In genomic region chr10:118470470-118470869, GRCh38 we compare ENCODE assay signal across 1 cellular context.
TF ChIP-seq lines count a peak whose summit lies in the region.

No MANE protein-coding gene starts in this region.

TF ChIP-seq in GM23338, 12 proteins besides CTCF, POLR2A, EP300 and RAD21 (continued from another document):
- no peak for TF ChIP-seq EZH2 (IDR thresholded peaks at IDR 0.05; ENCODE audit: low read depth, unreplicated experiment)
- TF ChIP-seq NANOG (IDR thresholded peaks at IDR 0.05; ENCODE audit: borderline replicate concordance) = no peak
- no peak for TF ChIP-seq EZH2phosphoT487 (IDR thresholded peaks at IDR 0.05; ENCODE audit: unreplicated experiment)
- TF ChIP-seq ZNF114 (CRISPR knock-in tag; IDR thresholded peaks at IDR 0.05) = no peak
- no peak for TF ChIP-seq STAT1 (IDR thresholded peaks at IDR 0.05; ENCODE audit: unreplicated experiment)
- TF ChIP-seq, protein P1, sequence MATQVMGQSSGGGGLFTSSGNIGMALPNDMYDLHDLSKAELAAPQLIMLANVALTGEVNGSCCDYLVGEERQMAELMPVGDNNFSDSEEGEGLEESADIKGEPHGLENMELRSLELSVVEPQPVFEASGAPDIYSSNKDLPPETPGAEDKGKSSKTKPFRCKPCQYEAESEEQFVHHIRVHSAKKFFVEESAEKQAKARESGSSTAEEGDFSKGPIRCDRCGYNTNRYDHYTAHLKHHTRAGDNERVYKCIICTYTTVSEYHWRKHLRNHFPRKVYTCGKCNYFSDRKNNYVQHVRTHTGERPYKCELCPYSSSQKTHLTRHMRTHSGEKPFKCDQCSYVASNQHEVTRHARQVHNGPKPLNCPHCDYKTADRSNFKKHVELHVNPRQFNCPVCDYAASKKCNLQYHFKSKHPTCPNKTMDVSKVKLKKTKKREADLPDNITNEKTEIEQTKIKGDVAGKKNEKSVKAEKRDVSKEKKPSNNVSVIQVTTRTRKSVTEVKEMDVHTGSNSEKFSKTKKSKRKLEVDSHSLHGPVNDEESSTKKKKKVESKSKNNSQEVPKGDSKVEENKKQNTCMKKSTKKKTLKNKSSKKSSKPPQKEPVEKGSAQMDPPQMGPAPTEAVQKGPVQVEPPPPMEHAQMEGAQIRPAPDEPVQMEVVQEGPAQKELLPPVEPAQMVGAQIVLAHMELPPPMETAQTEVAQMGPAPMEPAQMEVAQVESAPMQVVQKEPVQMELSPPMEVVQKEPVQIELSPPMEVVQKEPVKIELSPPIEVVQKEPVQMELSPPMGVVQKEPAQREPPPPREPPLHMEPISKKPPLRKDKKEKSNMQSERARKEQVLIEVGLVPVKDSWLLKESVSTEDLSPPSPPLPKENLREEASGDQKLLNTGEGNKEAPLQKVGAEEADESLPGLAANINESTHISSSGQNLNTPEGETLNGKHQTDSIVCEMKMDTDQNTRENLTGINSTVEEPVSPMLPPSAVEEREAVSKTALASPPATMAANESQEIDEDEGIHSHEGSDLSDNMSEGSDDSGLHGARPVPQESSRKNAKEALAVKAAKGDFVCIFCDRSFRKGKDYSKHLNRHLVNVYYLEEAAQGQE (IDR thresholded peaks at IDR 0.05; ENCODE audit: unreplicated experiment) = no peak
- TF ChIP-seq CREB1 (CRISPR knock-in tag; IDR thresholded peaks at IDR 0.05; ENCODE audit: low read depth) = no peak
- TF ChIP-seq JUNB (IDR thresholded peaks at IDR 0.05; ENCODE audit: unreplicated experiment) = no peak
